In the genomic region with DNA sequence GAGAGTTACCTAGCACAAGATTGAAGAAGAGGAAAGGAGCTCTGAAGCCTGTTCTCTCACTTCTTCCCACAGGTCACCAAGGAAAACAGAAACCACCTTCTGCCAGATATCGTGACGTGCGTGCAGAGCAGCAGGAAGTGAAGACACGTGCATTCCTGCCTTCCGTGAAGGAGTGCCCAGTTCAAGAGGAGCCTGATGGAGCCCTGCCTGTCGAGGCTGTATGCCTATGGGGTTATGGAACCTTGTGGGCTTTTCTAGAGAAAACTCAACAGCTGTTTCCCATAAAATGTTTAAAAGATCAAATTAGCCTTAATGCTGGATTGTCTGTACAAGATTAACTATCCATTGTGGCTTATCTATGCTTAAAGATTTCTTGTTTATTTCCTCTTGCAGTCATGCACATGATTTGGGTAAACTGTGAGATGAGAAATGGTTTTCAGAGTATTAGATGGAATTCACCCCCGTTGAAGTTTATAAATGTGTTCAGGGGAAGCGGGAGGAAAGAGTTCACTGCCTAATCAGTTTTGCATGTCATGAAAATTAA, we compare ENCODE assay signal across 1 cellular context.
TF ChIP-seq lines count a peak whose summit lies in the region.

No MANE protein-coding gene starts in this region.

TF ChIP-seq in K562, 482 proteins besides CTCF, POLR2A, EP300 and RAD21 (continued from another document):
- TF ChIP-seq ARID2 (IDR thresholded peaks at IDR 0.05) = no peak
- TF ChIP-seq CREBBP (IDR thresholded peaks at IDR 0.05; ENCODE audit: low read depth, low read length) = no peak
- TF ChIP-seq MNT (conservative IDR thresholded peaks at IDR 0.05) = no peak
- TF ChIP-seq ZFP36 (IDR thresholded peaks at IDR 0.05; ENCODE audit: low read depth, low read length, partially characterized antibody) = no peak
- no peak for TF ChIP-seq CLOCK (CRISPR knock-in tag; IDR thresholded peaks at IDR 0.05; ENCODE audit: borderline replicate concordance)
- TF ChIP-seq CBFA2T2 (conservative IDR thresholded peaks at IDR 0.05) = no peak
TF ChIP-seq in K562: peak in this region for 0.
